1 cellular context compared by ENCODE assay signal in genomic region chr18:45589559-45590041, GRCh38.
TF ChIP-seq lines count a peak whose summit lies in the region.

No MANE protein-coding gene starts in this region.

TF ChIP-seq in SK-N-SH treated with all-trans-retinoic acid at 6 μM for 48 hours, 23 proteins besides CTCF, POLR2A, EP300 and RAD21 (continued from another document):
- no peak for TF ChIP-seq CSRNP3 (CRISPR knock-in tag; IDR thresholded peaks at IDR 0.05)
